In genomic region chr1:31937300-31938183, GRCh38 we compare ENCODE assay signal across 8 cellular contexts. TPM values are rescaled to one million over a fixed set of nuclear protein-coding genes. Genes with fewer than 3 reads are reported as not detected.
DNase-seq lines count a peak whose midpoint lies in the region; ATAC-seq and TF ChIP-seq lines count a peak whose summit lies in the region.

No MANE protein-coding gene starts in this region.

- peak overlapping the region; percentile 83 for H3K9ac ChIP-seq in OCI-LY1 (ENCODE audit: low read length)

- peak overlapping the region; percentile 88 to 91 for H3K27ac Mint-ChIP-seq in natural killer cell treated with Interleukin-12 subunit alpha and Interleukin-12 subunit beta and Interleukin-15 and Interleukin-18, amount 100 ng/mL, for 72 hours
- H3K27ac Mint-ChIP-seq in stimulated activated naive CD8-positive, alpha-beta T cell treated with anti-CD3 and anti-CD28 coated beads, Interleukin-15, amount 100 ng/mL, for 72 hours: peak overlapping the region; percentile 94 to 99

- H4K20me1 ChIP-seq in OCI-LY1 (ENCODE audit: insufficient read depth, low read length): no peaks in the 10 kb centered on the region

- H3K27me3 ChIP-seq in OCI-LY1 (ENCODE audit: insufficient read depth, low read length): no peaks in the 10 kb centered on the region

- ATAC-seq in HG02623 (IDR thresholded peaks at IDR 0.05; ENCODE audit: unreplicated experiment): peak; percentile 34
- peak; percentile 66 to 69 for ATAC-seq in natural killer cell treated with Interleukin-12 subunit alpha and Interleukin-12 subunit beta and Interleukin-15 and Interleukin-18, amount 100 ng/mL, for 72 hours
- peak; percentile 44 for ATAC-seq in stimulated activated naive CD8-positive, alpha-beta T cell treated with anti-CD3 and anti-CD28 coated beads, Interleukin-15, amount 100 ng/mL, for 72 hours

- peak overlapping the region; percentile 100 for H3K4me3 Mint-ChIP-seq in natural killer cell treated with Interleukin-12 subunit alpha and Interleukin-12 subunit beta and Interleukin-15 and Interleukin-18, amount 100 ng/mL, for 72 hours
- peak overlapping the region; percentile 93 to 99 for H3K4me3 Mint-ChIP-seq in stimulated activated naive CD8-positive, alpha-beta T cell treated with anti-CD3 and anti-CD28 coated beads, Interleukin-15, amount 100 ng/mL, for 72 hours

- H3K4me2 ChIP-seq in OCI-LY1 (ENCODE audit: low read length): peak overlapping the region; percentile 76

- DNase-seq in DMS153 (lab: John Stamatoyannopoulos, UW) (peak; percentile 52), DMS153 treated with DMSO at 0.1 percent for 48 hours (lab: John Stamatoyannopoulos, UW; ENCODE audit: unreplicated experiment) (no peak), fibroblast of mammary gland (ENCODE audit: low read depth) (peak; percentile 42)
- peak; percentile 67 to 73 for DNase-seq in activated T-helper 1 cell treated with anti-CD3 and anti-CD28 coated beads, Interleukin-2, amount 50 U/mL, for 16 hours (ENCODE audit: low read depth in 1 of 2, low spot score in 1 of 2)
- DNase-seq in natural killer cell treated with Interleukin-12 subunit alpha and Interleukin-12 subunit beta and Interleukin-15 and Interleukin-18, amount 100 ng/mL, for 72 hours (ENCODE audit: low spot score): peak; percentile 89
- DNase-seq in stimulated activated naive CD8-positive, alpha-beta T cell treated with anti-CD3 and anti-CD28 coated beads, Interleukin-15, amount 100 ng/mL, for 72 hours: peak; percentile 75

- H3K36me3 ChIP-seq in OCI-LY1 (ENCODE audit: insufficient read depth, low read length): no peaks in the 10 kb centered on the region

- peaks cover 51% of the 10 kb centered on the region for H3K79me2 ChIP-seq in OCI-LY1 (ENCODE audit: insufficient read depth, low read length)

- TF ChIP-seq CTCF in OCI-LY1 (IDR thresholded peaks at IDR 0.05; ENCODE audit: low read length) (no peak), fibroblast of mammary gland (conservative IDR thresholded peaks at IDR 0.05; ENCODE audit: control insufficient read depth, insufficient read depth, low read depth, low read length) (no peak)

- peak overlapping the region; percentile 95 for H3K4me3 ChIP-seq in OCI-LY1 (ENCODE audit: low read depth, low read length, poor library complexity, severe bottlenecking)
- H3K4me3 ChIP-seq in fibroblast of mammary gland (ENCODE audit: control insufficient read depth, low read depth, low read length): peak overlapping the region; percentile 79

- peaks cover 60 to 70% of the 10 kb centered on the region in 2 donors for H3K4me1 Mint-ChIP-seq in natural killer cell treated with Interleukin-12 subunit alpha and Interleukin-12 subunit beta and Interleukin-15 and Interleukin-18, amount 100 ng/mL, for 72 hours (ENCODE audit: low read depth in 2 of 2)
- H3K4me1 Mint-ChIP-seq in stimulated activated naive CD8-positive, alpha-beta T cell treated with anti-CD3 and anti-CD28 coated beads, Interleukin-15, amount 100 ng/mL, for 72 hours: peaks cover 74% of the 10 kb centered on the region

- no peaks in the 10 kb centered on the region for H3K9me3 ChIP-seq in OCI-LY1 (ENCODE audit: low read length)

- peaks cover 29% of the 10 kb centered on the region for H3K36me3 Mint-ChIP-seq in natural killer cell treated with Interleukin-12 subunit alpha and Interleukin-12 subunit beta and Interleukin-15 and Interleukin-18, amount 100 ng/mL, for 72 hours

- H3K9me3 Mint-ChIP-seq in natural killer cell treated with Interleukin-12 subunit alpha and Interleukin-12 subunit beta and Interleukin-15 and Interleukin-18, amount 100 ng/mL, for 72 hours: no peaks in the 10 kb centered on the region
- H3K9me3 Mint-ChIP-seq in stimulated activated naive CD8-positive, alpha-beta T cell treated with anti-CD3 and anti-CD28 coated beads, Interleukin-15, amount 100 ng/mL, for 72 hours: no peaks in the 10 kb centered on the region

- H3F3A ChIP-seq in OCI-LY1 (ENCODE audit: insufficient read depth, low read length): no peaks in the 10 kb centered on the region; the same call in 1 of the 2 replicates

- H2AFZ ChIP-seq in OCI-LY1 (ENCODE audit: low read length): no peak overlapping the region

- H3K9me2 ChIP-seq in OCI-LY1 (ENCODE audit: low read depth, low read length): no peaks in the 10 kb centered on the region

- H3K4me1 ChIP-seq in OCI-LY1 (ENCODE audit: insufficient read depth, low read length, severe bottlenecking): peaks cover 68% of the 10 kb centered on the region

- peak overlapping the region; percentile 83 for H3K27ac ChIP-seq in OCI-LY1 (ENCODE audit: low read depth, low read length, poor library complexity, severe bottlenecking)

- H3K27me3 Mint-ChIP-seq in natural killer cell treated with Interleukin-12 subunit alpha and Interleukin-12 subunit beta and Interleukin-15 and Interleukin-18, amount 100 ng/mL, for 72 hours: no peaks in the 10 kb centered on the region
- H3K27me3 Mint-ChIP-seq in stimulated activated naive CD8-positive, alpha-beta T cell treated with anti-CD3 and anti-CD28 coated beads, Interleukin-15, amount 100 ng/mL, for 72 hours: no peaks in the 10 kb centered on the region

RNA-seq across cellular contexts. Expression of gene PTP4A2, which starts 0.6 kb away (rescaled TPM):
- 100 to 1,000 TPM; 409 to 770 TPM for total RNA-seq in natural killer cell treated with Interleukin-12 subunit alpha and Interleukin-12 subunit beta and Interleukin-15 and Interleukin-18, amount 100 ng/mL, for 72 hours
